ENCODE assay signal across 24 cellular contexts in genomic region chr21:34357889-34358288, GRCh38. TPM values are rescaled to one million over a fixed set of nuclear protein-coding genes. Genes with fewer than 3 reads are reported as not detected.
A peak's percentile ranks its signal among the peaks of the same experiment; 100 is the strongest.
DNase-seq lines count a peak whose midpoint lies in the region; ATAC-seq and TF ChIP-seq lines count a peak whose summit lies in the region.
"Had no signal": no experiment of that assay in that cellular context is flagged by ENCODE, and none has a peak within 500 bp of the region (broad histone marks: within the 10 kb centered on the region; RNA-seq: fewer than 3 reads in every experiment).

No MANE protein-coding gene starts in this region.

- DNase-seq in coronary artery (ENCODE audit: low spot score) (peak; percentile 14), sciatic nerve (ENCODE audit: low spot score) (peak; percentile 22), posterior vena cava (ENCODE audit: low spot score) (no peak)
- DNase-seq in activated T-helper 1 cell treated with anti-CD3 and anti-CD28 coated beads, Interleukin-12 subunit alpha, Interleukin-12 subunit beta, Interleukin-2, Interleukin-4 antibody, amounts not matched to agents 30 ng/mL and 10 ng/mL and 1 ng/mL, durations not matched to agents 14 hours and 24 hours and 36 hours (ENCODE audit: low spot score): no peak
- DNase-seq: AML-193; Caco-2; Calu3; CD4-positive, alpha-beta T cell; CD8-positive, alpha-beta T cell; DMS53; DMS79; DND-41; EL; GDM1 had no signal

- no peak for ATAC-seq in sciatic nerve
- ATAC-seq: A549; CD8-positive, alpha-beta T cell; GM12878 had no signal

- no peaks in the 10 kb centered on the region for H3K9me3 Mint-ChIP-seq in activated T-helper 1 cell treated with anti-CD3 and anti-CD28 coated beads, Interleukin-12 subunit alpha, Interleukin-12 subunit beta, Interleukin-2, Interleukin-4 antibody, amounts not matched to agents 30 ng/mL and 10 ng/mL and 1 ng/mL, durations not matched to agents 14 hours and 24 hours and 36 hours
- H3K9me3 Mint-ChIP-seq: CD8-positive, alpha-beta T cell had no signal

- no peak overlapping the region for H3K27ac Mint-ChIP-seq in activated T-helper 1 cell treated with anti-CD3 and anti-CD28 coated beads, Interleukin-12 subunit alpha, Interleukin-12 subunit beta, Interleukin-2, Interleukin-4 antibody, amounts not matched to agents 30 ng/mL and 10 ng/mL and 1 ng/mL, durations not matched to agents 14 hours and 24 hours and 36 hours
- H3K27ac Mint-ChIP-seq: B cell; CD4-positive, alpha-beta T cell; CD8-positive, alpha-beta T cell had no signal

- H3K27ac ChIP-seq in HEK293 (ENCODE audit: extremely low read depth, low read depth, low read length) (no peak overlapping the region), coronary artery (no peak overlapping the region)
- H3K27ac ChIP-seq: 22Rv1; A549; BLaER1 treated with 17β-estradiol and CSF1 and Interleukin-3, amounts not matched to agents 10 nM and 100 nM; C4-2B had no signal

- POLR2A ChIA-PET in HEK293 (lab: Yijun Ruan, JAX): no interaction called here

- no peaks in the 10 kb centered on the region for H3K36me3 ChIP-seq in HEK293 (ENCODE audit: control insufficient read depth in 2 of 2, insufficient read depth in 1 of 2, low read length in 2 of 2)
- H3K36me3 ChIP-seq: BLaER1 treated with 17β-estradiol and CSF1 and Interleukin-3, amounts not matched to agents 10 nM and 100 nM had no signal

- CTCF ChIA-PET in HEK293 (lab: Yijun Ruan, JAX): interaction anchor here (0.7 to 1.7 kb wide), 2 partner anchors 9 to 10 kb away, joined by 4 to 8 read pairs; no protein-coding TSS in a partner anchor

- no peaks in the 10 kb centered on the region for H3K4me1 ChIP-seq in HEK293 (ENCODE audit: control insufficient read depth, insufficient read depth, low read length)
- H3K4me1 ChIP-seq: A549, Caco-2 had no signal

- H3K4me3 Mint-ChIP-seq in activated T-helper 1 cell treated with anti-CD3 and anti-CD28 coated beads, Interleukin-12 subunit alpha, Interleukin-12 subunit beta, Interleukin-2, Interleukin-4 antibody, amounts not matched to agents 30 ng/mL and 10 ng/mL and 1 ng/mL, durations not matched to agents 14 hours and 24 hours and 36 hours: no peak overlapping the region
- H3K4me3 Mint-ChIP-seq: B cell; CD4-positive, alpha-beta T cell; CD8-positive, alpha-beta T cell had no signal

- intact Hi-C loops in sciatic nerve (cut with DNase I): no loop called here
- intact Hi-C loops in posterior vena cava (cut with DNase I): no loop called here
- intact Hi-C loops in activated T-helper 1 cell treated with anti-CD3 and anti-CD28 coated beads, Interleukin-12 subunit alpha, Interleukin-12 subunit beta, Interleukin-2, Interleukin-4 antibody, amounts not matched to agents 30 ng/mL and 10 ng/mL and 1 ng/mL, durations not matched to agents 14 hours and 24 hours and 36 hours (cut with micrococcal nuclease): no loop called here

- peaks cover 10% of the 10 kb centered on the region for H3K4me1 Mint-ChIP-seq in activated T-helper 1 cell treated with anti-CD3 and anti-CD28 coated beads, Interleukin-12 subunit alpha, Interleukin-12 subunit beta, Interleukin-2, Interleukin-4 antibody, amounts not matched to agents 30 ng/mL and 10 ng/mL and 1 ng/mL, durations not matched to agents 14 hours and 24 hours and 36 hours (ENCODE audit: low read depth)

- H3K9me3 ChIP-seq in HEK293 (ENCODE audit: control insufficient read depth, insufficient read depth, low read depth, low read length): no peaks in the 10 kb centered on the region; the same call in 1 of the 2 replicates
- H3K9me3 ChIP-seq: A549 had no signal

- no peaks in the 10 kb centered on the region for H3K36me3 Mint-ChIP-seq in activated T-helper 1 cell treated with anti-CD3 and anti-CD28 coated beads, Interleukin-12 subunit alpha, Interleukin-12 subunit beta, Interleukin-2, Interleukin-4 antibody, amounts not matched to agents 30 ng/mL and 10 ng/mL and 1 ng/mL, durations not matched to agents 14 hours and 24 hours and 36 hours (ENCODE audit: low read depth)
- H3K36me3 Mint-ChIP-seq: CD8-positive, alpha-beta T cell had no signal

- H3K4me3 ChIP-seq in HEK293 (ENCODE audit: low read depth, low read length) (no peak overlapping the region), coronary artery (no peak overlapping the region)
- H3K4me3 ChIP-seq: A549; BLaER1 treated with 17β-estradiol and CSF1 and Interleukin-3, amounts not matched to agents 10 nM and 100 nM; GM12878 had no signal

- TF ChIP-seq CTCF in HEK293 (tag by site-specific recombination; IDR thresholded peaks at IDR 0.05): no peak
- TF ChIP-seq CTCF in coronary artery (IDR thresholded peaks at IDR 0.05): no peak

- H3K27me3 Mint-ChIP-seq in activated T-helper 1 cell treated with anti-CD3 and anti-CD28 coated beads, Interleukin-12 subunit alpha, Interleukin-12 subunit beta, Interleukin-2, Interleukin-4 antibody, amounts not matched to agents 30 ng/mL and 10 ng/mL and 1 ng/mL, durations not matched to agents 14 hours and 24 hours and 36 hours (ENCODE audit: insufficient read depth): peaks cover 39% of the 10 kb centered on the region

TF ChIP-seq in HEK293, 187 proteins besides CTCF, POLR2A, EP300 and RAD21:
- TF ChIP-seq, protein P1, sequence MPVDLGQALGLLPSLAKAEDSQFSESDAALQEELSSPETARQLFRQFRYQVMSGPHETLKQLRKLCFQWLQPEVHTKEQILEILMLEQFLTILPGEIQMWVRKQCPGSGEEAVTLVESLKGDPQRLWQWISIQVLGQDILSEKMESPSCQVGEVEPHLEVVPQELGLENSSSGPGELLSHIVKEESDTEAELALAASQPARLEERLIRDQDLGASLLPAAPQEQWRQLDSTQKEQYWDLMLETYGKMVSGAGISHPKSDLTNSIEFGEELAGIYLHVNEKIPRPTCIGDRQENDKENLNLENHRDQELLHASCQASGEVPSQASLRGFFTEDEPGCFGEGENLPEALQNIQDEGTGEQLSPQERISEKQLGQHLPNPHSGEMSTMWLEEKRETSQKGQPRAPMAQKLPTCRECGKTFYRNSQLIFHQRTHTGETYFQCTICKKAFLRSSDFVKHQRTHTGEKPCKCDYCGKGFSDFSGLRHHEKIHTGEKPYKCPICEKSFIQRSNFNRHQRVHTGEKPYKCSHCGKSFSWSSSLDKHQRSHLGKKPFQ (tag by site-specific recombination; IDR thresholded peaks at IDR 0.05): no peak
- TF ChIP-seq ZNF629 (tag by site-specific recombination; IDR thresholded peaks at IDR 0.05): no peak
- no peak for TF ChIP-seq GFI1B (tag by site-specific recombination; IDR thresholded peaks at IDR 0.05)
- TF ChIP-seq ZNF184 (tag by site-specific recombination; IDR thresholded peaks at IDR 0.05): peak; percentile 96

RNA-seq across cellular contexts. Expression of gene KCNE2, which starts 5.9 kb away (rescaled TPM):
- total RNA-seq in sciatic nerve: 2.2 TPM
- total RNA-seq in posterior vena cava: not detected
- total RNA-seq in activated T-helper 1 cell treated with anti-CD3 and anti-CD28 coated beads, Interleukin-12 subunit alpha, Interleukin-12 subunit beta, Interleukin-2, Interleukin-4 antibody, amounts not matched to agents 30 ng/mL and 10 ng/mL and 1 ng/mL, durations not matched to agents 14 hours and 24 hours and 36 hours: not detected in 2 replicates
- total RNA-seq: A172; B cell; Caco-2; Calu3; CD4-positive, alpha-beta T cell; CD8-positive, alpha-beta T cell; Daoy; G401; GM12878 had no signal

RNA-seq across cellular contexts. Expression of gene SMIM11, which starts 17.4 kb away (rescaled TPM):
- total RNA-seq in sciatic nerve (29.2 TPM), posterior vena cava (1 to 10 TPM; 6.3 to 9.6 TPM)
- 7.1 and 18.7 TPM in 2 replicates for total RNA-seq in activated T-helper 1 cell treated with anti-CD3 and anti-CD28 coated beads, Interleukin-12 subunit alpha, Interleukin-12 subunit beta, Interleukin-2, Interleukin-4 antibody, amounts not matched to agents 30 ng/mL and 10 ng/mL and 1 ng/mL, durations not matched to agents 14 hours and 24 hours and 36 hours
- total RNA-seq: G401 had no signal

Comparison
In these comparisons a context has a peak if more than half of its experiments do, and no peak if none do; other contexts are left out.
1. DNase-seq: peak in coronary artery (single experiment) and sciatic nerve (single experiment); none in posterior vena cava (single experiment) and activated T-helper 1 cell treated with anti-CD3 and anti-CD28 coated beads, Interleukin-12 subunit alpha, Interleukin-12 subunit beta, Interleukin-2, Interleukin-4 antibody, amounts not matched to agents 30 ng/mL and 10 ng/mL and 1 ng/mL, durations not matched to agents 14 hours and 24 hours and 36 hours (single experiment).